ENCODE assay signal across 1 cellular context in the genomic region with DNA sequence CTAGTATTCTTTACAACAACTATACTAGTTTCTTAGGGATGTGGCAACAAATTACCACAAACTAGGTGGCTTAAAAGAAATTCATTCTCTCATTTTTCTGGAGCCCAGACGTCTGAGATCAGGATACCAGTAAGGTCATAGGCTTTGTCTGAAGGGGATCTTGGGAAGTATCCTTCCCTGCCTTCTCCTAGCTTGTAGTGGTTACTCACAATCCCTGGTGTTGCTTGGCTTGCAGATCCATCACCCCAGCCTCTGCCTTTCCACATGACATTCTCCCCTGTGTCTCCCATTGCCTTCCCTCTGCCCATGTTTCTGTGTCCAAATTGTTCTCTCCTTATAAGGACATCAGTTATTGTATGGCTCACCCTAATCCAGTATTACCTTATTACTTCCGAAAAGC.
TF ChIP-seq lines count a peak whose summit lies in the region.

No MANE protein-coding gene starts in this region.

TF ChIP-seq in HepG2, 621 proteins besides CTCF, POLR2A, EP300 and RAD21:
- TF ChIP-seq REL (CRISPR knock-in tag; conservative IDR thresholded peaks at IDR 0.05) (no peak), FOXJ3 (CRISPR knock-in tag; IDR thresholded peaks at IDR 0.05; ENCODE audit: borderline replicate concordance) (no peak), ZNF644 (CRISPR knock-in tag; IDR thresholded peaks at IDR 0.05; ENCODE audit: low read depth) (no peak), POLR2G (IDR thresholded peaks at IDR 0.05; ENCODE audit: low read depth, low read length) (no peak), GATA4 (IDR thresholded peaks at IDR 0.05; ENCODE audit: borderline replicate concordance, low read depth) (no peak), CCAR2 (optimal IDR thresholded peaks at IDR 0.05; ENCODE audit: low read depth, low read length) (no peak), ZNF253 (CRISPR knock-in tag; IDR thresholded peaks at IDR 0.05; ENCODE audit: borderline replicate concordance) (no peak), ZFP37 (CRISPR knock-in tag; IDR thresholded peaks at IDR 0.05; ENCODE audit: borderline replicate concordance) (no peak), SIN3A (IDR thresholded peaks at IDR 0.05; ENCODE audit: borderline replicate concordance, low read depth, low read length) (no peak), ZNF737 (CRISPR knock-in tag; IDR thresholded peaks at IDR 0.05; ENCODE audit: borderline replicate concordance) (no peak)
- TF ChIP-seq, protein P1, sequence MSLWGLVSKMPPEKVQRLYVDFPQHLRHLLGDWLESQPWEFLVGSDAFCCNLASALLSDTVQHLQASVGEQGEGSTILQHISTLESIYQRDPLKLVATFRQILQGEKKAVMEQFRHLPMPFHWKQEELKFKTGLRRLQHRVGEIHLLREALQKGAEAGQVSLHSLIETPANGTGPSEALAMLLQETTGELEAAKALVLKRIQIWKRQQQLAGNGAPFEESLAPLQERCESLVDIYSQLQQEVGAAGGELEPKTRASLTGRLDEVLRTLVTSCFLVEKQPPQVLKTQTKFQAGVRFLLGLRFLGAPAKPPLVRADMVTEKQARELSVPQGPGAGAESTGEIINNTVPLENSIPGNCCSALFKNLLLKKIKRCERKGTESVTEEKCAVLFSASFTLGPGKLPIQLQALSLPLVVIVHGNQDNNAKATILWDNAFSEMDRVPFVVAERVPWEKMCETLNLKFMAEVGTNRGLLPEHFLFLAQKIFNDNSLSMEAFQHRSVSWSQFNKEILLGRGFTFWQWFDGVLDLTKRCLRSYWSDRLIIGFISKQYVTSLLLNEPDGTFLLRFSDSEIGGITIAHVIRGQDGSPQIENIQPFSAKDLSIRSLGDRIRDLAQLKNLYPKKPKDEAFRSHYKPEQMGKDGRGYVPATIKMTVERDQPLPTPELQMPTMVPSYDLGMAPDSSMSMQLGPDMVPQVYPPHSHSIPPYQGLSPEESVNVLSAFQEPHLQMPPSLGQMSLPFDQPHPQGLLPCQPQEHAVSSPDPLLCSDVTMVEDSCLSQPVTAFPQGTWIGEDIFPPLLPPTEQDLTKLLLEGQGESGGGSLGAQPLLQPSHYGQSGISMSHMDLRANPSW (CRISPR knock-in tag; IDR thresholded peaks at IDR 0.05; ENCODE audit: borderline replicate concordance): no peak
- TF ChIP-seq, protein P2, sequence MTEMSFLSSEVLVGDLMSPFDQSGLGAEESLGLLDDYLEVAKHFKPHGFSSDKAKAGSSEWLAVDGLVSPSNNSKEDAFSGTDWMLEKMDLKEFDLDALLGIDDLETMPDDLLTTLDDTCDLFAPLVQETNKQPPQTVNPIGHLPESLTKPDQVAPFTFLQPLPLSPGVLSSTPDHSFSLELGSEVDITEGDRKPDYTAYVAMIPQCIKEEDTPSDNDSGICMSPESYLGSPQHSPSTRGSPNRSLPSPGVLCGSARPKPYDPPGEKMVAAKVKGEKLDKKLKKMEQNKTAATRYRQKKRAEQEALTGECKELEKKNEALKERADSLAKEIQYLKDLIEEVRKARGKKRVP (CRISPR knock-in tag; IDR thresholded peaks at IDR 0.05): no peak
- TF ChIP-seq, protein P3, sequence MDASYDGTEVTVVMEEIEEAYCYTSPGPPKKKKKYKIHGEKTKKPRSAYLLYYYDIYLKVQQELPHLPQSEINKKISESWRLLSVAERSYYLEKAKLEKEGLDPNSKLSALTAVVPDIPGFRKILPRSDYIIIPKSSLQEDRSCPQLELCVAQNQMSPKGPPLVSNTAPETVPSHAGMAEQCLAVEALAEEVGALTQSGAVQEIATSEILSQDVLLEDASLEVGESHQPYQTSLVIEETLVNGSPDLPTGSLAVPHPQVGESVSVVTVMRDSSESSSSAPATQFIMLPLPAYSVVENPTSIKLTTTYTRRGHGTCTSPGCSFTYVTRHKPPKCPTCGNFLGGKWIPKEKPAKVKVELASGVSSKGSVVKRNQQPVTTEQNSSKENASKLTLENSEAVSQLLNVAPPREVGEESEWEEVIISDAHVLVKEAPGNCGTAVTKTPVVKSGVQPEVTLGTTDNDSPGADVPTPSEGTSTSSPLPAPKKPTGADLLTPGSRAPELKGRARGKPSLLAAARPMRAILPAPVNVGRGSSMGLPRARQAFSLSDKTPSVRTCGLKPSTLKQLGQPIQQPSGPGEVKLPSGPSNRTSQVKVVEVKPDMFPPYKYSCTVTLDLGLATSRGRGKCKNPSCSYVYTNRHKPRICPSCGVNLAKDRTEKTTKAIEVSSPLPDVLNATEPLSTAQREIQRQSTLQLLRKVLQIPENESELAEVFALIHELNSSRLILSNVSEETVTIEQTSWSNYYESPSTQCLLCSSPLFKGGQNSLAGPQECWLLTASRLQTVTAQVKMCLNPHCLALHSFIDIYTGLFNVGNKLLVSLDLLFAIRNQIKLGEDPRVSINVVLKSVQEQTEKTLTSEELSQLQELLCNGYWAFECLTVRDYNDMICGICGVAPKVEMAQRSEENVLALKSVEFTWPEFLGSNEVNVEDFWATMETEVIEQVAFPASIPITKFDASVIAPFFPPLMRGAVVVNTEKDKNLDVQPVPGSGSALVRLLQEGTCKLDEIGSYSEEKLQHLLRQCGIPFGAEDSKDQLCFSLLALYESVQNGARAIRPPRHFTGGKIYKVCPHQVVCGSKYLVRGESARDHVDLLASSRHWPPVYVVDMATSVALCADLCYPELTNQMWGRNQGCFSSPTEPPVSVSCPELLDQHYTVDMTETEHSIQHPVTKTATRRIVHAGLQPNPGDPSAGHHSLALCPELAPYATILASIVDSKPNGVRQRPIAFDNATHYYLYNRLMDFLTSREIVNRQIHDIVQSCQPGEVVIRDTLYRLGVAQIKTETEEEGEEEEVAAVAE (CRISPR knock-in tag; IDR thresholded peaks at IDR 0.05; ENCODE audit: borderline replicate concordance): no peak
- TF ChIP-seq, protein P4, sequence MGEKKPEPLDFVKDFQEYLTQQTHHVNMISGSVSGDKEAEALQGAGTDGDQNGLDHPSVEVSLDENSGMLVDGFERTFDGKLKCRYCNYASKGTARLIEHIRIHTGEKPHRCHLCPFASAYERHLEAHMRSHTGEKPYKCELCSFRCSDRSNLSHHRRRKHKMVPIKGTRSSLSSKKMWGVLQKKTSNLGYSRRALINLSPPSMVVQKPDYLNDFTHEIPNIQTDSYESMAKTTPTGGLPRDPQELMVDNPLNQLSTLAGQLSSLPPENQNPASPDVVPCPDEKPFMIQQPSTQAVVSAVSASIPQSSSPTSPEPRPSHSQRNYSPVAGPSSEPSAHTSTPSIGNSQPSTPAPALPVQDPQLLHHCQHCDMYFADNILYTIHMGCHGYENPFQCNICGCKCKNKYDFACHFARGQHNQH (CRISPR knock-in tag; IDR thresholded peaks at IDR 0.05): no peak
- TF ChIP-seq, protein P5, sequence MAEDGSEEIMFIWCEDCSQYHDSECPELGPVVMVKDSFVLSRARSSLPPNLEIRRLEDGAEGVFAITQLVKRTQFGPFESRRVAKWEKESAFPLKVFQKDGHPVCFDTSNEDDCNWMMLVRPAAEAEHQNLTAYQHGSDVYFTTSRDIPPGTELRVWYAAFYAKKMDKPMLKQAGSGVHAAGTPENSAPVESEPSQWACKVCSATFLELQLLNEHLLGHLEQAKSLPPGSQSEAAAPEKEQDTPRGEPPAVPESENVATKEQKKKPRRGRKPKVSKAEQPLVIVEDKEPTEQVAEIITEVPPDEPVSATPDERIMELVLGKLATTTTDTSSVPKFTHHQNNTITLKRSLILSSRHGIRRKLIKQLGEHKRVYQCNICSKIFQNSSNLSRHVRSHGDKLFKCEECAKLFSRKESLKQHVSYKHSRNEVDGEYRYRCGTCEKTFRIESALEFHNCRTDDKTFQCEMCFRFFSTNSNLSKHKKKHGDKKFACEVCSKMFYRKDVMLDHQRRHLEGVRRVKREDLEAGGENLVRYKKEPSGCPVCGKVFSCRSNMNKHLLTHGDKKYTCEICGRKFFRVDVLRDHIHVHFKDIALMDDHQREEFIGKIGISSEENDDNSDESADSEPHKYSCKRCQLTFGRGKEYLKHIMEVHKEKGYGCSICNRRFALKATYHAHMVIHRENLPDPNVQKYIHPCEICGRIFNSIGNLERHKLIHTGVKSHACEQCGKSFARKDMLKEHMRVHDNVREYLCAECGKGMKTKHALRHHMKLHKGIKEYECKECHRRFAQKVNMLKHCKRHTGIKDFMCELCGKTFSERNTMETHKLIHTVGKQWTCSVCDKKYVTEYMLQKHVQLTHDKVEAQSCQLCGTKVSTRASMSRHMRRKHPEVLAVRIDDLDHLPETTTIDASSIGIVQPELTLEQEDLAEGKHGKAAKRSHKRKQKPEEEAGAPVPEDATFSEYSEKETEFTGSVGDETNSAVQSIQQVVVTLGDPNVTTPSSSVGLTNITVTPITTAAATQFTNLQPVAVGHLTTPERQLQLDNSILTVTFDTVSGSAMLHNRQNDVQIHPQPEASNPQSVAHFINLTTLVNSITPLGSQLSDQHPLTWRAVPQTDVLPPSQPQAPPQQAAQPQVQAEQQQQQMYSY (CRISPR knock-in tag; IDR thresholded peaks at IDR 0.05): no peak
